ENCODE assay signal across 18 cellular contexts in the genomic region with DNA sequence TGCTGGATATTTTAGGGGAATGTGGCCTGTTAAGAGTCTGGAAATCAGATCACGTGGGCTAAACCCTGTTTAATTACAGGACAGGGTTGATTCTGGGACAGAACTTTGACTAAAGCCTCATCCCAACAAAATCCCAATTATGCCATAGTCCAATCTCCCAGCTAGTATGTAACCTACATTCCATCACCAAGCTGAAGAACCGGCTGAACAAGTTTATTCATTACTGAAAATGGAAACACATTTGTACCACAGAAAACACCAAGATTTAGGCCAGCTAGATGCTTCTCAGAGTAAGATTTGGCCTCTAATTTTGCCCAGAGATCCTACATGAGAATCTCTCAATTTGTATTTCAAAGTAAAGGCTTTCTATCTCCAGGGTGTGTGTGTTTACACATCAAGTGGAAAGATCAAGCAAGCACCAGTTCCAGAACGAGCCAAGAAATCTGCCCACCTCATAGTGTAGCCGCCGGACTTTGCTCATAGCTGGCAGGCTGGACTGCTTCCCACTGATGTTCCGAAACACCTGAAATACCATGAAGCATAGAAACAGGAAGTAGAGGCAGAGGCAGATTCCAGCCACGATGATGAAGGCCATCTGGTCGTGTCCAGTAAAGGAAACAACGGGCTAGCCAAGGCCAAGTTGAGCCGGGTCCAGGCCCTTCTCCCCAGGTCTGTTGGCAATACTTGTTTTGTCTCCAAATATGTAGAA.
DNase-seq lines count a peak whose midpoint lies in the region; ATAC-seq and TF ChIP-seq lines count a peak whose summit lies in the region.
"Had no signal": no experiment of that assay in that cellular context is flagged by ENCODE, and none has a peak within 500 bp of the region (broad histone marks: within the 10 kb centered on the region; RNA-seq: fewer than 3 reads in every experiment).

No MANE protein-coding gene starts in this region.

- H3K9me3 ChIP-seq in PC-3 (ENCODE audit: low read length) (no peaks in the 10 kb centered on the region), mucosa of descending colon (no peaks in the 10 kb centered on the region), stomach smooth muscle (ENCODE audit: control insufficient read depth in 2 of 2, low read length in 2 of 2) (no peaks in the 10 kb centered on the region)
- H3K9me3 ChIP-seq: BLaER1 treated with 17β-estradiol and CSF1 and Interleukin-3, amounts not matched to agents 10 nM and 100 nM had no signal

- no peak overlapping the region for H2AFZ ChIP-seq in PC-3 (ENCODE audit: low read length)

- BruUV-seq in PC-3 (replicated peaks; lab: Mats Ljungman, UMichigan): no TSS peak

- no peaks in the 10 kb centered on the region; the same call in 1 of the 2 replicates for H3K36me3 ChIP-seq in PC-3 (ENCODE audit: low read depth, low read length)
- peaks cover 5% of the 10 kb centered on the region for H3K36me3 ChIP-seq in mucosa of descending colon (ENCODE audit: low read depth)
- peaks cover 38 to 41% of the 10 kb centered on the region in 2 donors for H3K36me3 ChIP-seq in stomach smooth muscle (ENCODE audit: control insufficient read depth in 2 of 2, insufficient read depth in 2 of 2, low read length in 2 of 2)
- H3K36me3 ChIP-seq: BLaER1 treated with 17β-estradiol and CSF1 and Interleukin-3, amounts not matched to agents 10 nM and 100 nM had no signal

- no peak overlapping the region for H3K27ac ChIP-seq in PC-3 (ENCODE audit: low read length)
- H3K27ac ChIP-seq in stomach smooth muscle (ENCODE audit: low read length): peak overlapping the region; percentile 73
- H3K27ac ChIP-seq: BLaER1 treated with 17β-estradiol and CSF1 and Interleukin-3, amounts not matched to agents 10 nM and 100 nM had no signal

- CTCF ChIA-PET in PC-3 (lab: Charles Lee): no interaction called here

- no peaks in the 10 kb centered on the region for H3K9me2 ChIP-seq in PC-3 (replicated peaks; ENCODE audit: low read length)

- H4K20me1 ChIP-seq in PC-3 (ENCODE audit: low read length): no peaks in the 10 kb centered on the region
- H4K20me1 ChIP-seq: BLaER1 treated with 17β-estradiol and CSF1 and Interleukin-3, amounts not matched to agents 10 nM and 100 nM had no signal

- ATAC-seq in PC-3 (no peak), mucosa of descending colon (peak; percentile 87), GM21423 (IDR thresholded peaks at IDR 0.05; ENCODE audit: unreplicated experiment) (no peak)
- ATAC-seq: esophagus mucosa; SK-N-SH treated with all-trans-retinoic acid at 6 μM for 48 hours; stimulated activated naive B cell treated with anti-CD40 and anti-IgM and Interleukin-4, amounts not matched to agents 10 μg/mL and 1 μg/mL and 100 μg/mL, for 72 hours had no signal

- intact Hi-C loops in PC-3 (cut with micrococcal nuclease) (no loop called here), mucosa of descending colon (cut with DNase I, micrococcal nuclease) (no loop called here)

- H3K79me2 ChIP-seq in PC-3 (ENCODE audit: low read length): no peaks in the 10 kb centered on the region

- peaks cover 14% of the 10 kb centered on the region for H3K4me1 ChIP-seq in PC-3 (ENCODE audit: insufficient read depth, low read length)
- H3K4me1 ChIP-seq in mucosa of descending colon (ENCODE audit: low read depth): peaks cover 3% of the 10 kb centered on the region
- H3K4me1 ChIP-seq in stomach smooth muscle (ENCODE audit: control insufficient read depth, insufficient read depth, low read length): peaks cover 37% of the 10 kb centered on the region
- H3K4me1 ChIP-seq: BLaER1 treated with 17β-estradiol and CSF1 and Interleukin-3, amounts not matched to agents 10 nM and 100 nM had no signal

- H3K4me3 ChIP-seq in PC-3 (ENCODE audit: low read length) (no peak overlapping the region), epithelial cell of esophagus (ENCODE audit: low read length) (no peak overlapping the region), mucosa of descending colon (no peak overlapping the region), stomach smooth muscle (ENCODE audit: low read length in 2 of 2) (no peak overlapping the region)
- H3K4me3 ChIP-seq: BLaER1 treated with 17β-estradiol and CSF1 and Interleukin-3, amounts not matched to agents 10 nM and 100 nM had no signal

- DNase-seq in PC-3: peak; percentile 77
- peak; percentile 79 for DNase-seq in epithelial cell of esophagus (ENCODE audit: low read depth)
- peak; percentile 63 to 75 (median 69) for DNase-seq in mucosa of descending colon
- DNase-seq in NCI-H2171 treated with DMSO at 0.1 percent for 48 hours (lab: John Stamatoyannopoulos, UW): no peak
- no peak for DNase-seq in D341Med (ENCODE audit: low spot score)
- DNase-seq in midbrain (lab: John Stamatoyannopoulos, UW): no peak
- DNase-seq: activated T-cell treated with anti-CD3 and anti-CD28 coated beads, Interleukin-2, amount 50 U/mL, for 48 hours; HCEC 1CT; Karpas-422; left cardiac atrium; NCI-H1436; NCI-H226; stimulated activated naive B cell treated with anti-CD40 and anti-IgM and Interleukin-4, amounts not matched to agents 10 μg/mL and 1 μg/mL and 100 μg/mL, for 72 hours had no signal

- H3K27me3 ChIP-seq in PC-3 (ENCODE audit: low read length): no peaks in the 10 kb centered on the region
- no peaks in the 10 kb centered on the region for H3K27me3 ChIP-seq in stomach smooth muscle (ENCODE audit: control insufficient read depth in 1 of 2, insufficient read depth in 2 of 2, low read length in 2 of 2)
- H3K27me3 ChIP-seq: BLaER1 treated with 17β-estradiol and CSF1 and Interleukin-3, amounts not matched to agents 10 nM and 100 nM had no signal

- H3K9ac ChIP-seq in PC-3 (ENCODE audit: low read length): no peak overlapping the region
- H3K9ac ChIP-seq in stomach smooth muscle (ENCODE audit: low read length in 2 of 2): peak overlapping the region in 1 of 2 donors; percentile 10
- H3K9ac ChIP-seq: BLaER1 treated with 17β-estradiol and CSF1 and Interleukin-3, amounts not matched to agents 10 nM and 100 nM had no signal

- no peaks in the 10 kb centered on the region for H3F3A ChIP-seq in PC-3 (ENCODE audit: low read length, unreplicated experiment)

- no peak overlapping the region; the same call in 1 of the 2 replicates for H3K4me2 ChIP-seq in PC-3 (ENCODE audit: low read length)
- H3K4me2 ChIP-seq: BLaER1 treated with 17β-estradiol and CSF1 and Interleukin-3, amounts not matched to agents 10 nM and 100 nM had no signal

- TF ChIP-seq CTCF in PC-3 (conservative IDR thresholded peaks at IDR 0.05; ENCODE audit: low read depth, low read length) (no peak), epithelial cell of esophagus (IDR thresholded peaks at IDR 0.05; ENCODE audit: insufficient read depth, low read depth, low read length, missing control alignments) (no peak), mucosa of descending colon (IDR thresholded peaks at IDR 0.05) (no peak)

- POLR2A ChIA-PET in PC-3 (lab: Charles Lee; ENCODE audit: unreplicated experiment): no interaction called here

Comparison
In these comparisons a context has a peak if more than half of its experiments do, and no peak if none do; other contexts are left out.
1. DNase-seq: peak in PC-3 (single experiment), epithelial cell of esophagus (single experiment) and mucosa of descending colon (3 of 3); none in NCI-H2171 treated with DMSO at 0.1 percent for 48 hours (single experiment), D341Med (single experiment) and midbrain (single experiment).